In genomic region chr14:55131782-55132181, GRCh38 we compare ENCODE assay signal across 12 cellular contexts. TPM values are rescaled to one million over a fixed set of nuclear protein-coding genes. Genes with fewer than 3 reads are reported as not detected.
DNase-seq lines count a peak whose midpoint lies in the region; ATAC-seq and TF ChIP-seq lines count a peak whose summit lies in the region.
"Had no signal": no experiment of that assay in that cellular context is flagged by ENCODE, and none has a peak within 500 bp of the region (broad histone marks: within the 10 kb centered on the region; RNA-seq: fewer than 3 reads in every experiment).

No MANE protein-coding gene starts in this region.

- H3K4me3 ChIP-seq in CD4-positive, CD25-positive, alpha-beta regulatory T cell (ENCODE audit: low read depth, low read length): peak overlapping the region; percentile 40
- no peak overlapping the region for H3K4me3 ChIP-seq in NB4 (ENCODE audit: low read depth, low read length)

- no peaks in the 10 kb centered on the region for H3K36me3 Mint-ChIP-seq in CD4-positive, CD25-positive, alpha-beta regulatory T cell
- H3K36me3 Mint-ChIP-seq in neural crest cell (ENCODE audit: low read depth): peaks cover 2% of the 10 kb centered on the region
- H3K36me3 Mint-ChIP-seq: WTC11 had no signal

- TF ChIP-seq CTCF in NB4 (IDR thresholded peaks at IDR 0.05; ENCODE audit: low read depth, low read length) (no peak), neural crest cell (conservative IDR thresholded peaks at IDR 0.05) (no peak)

- peak overlapping the region; percentile 20 for H3K27ac ChIP-seq in CD4-positive, CD25-positive, alpha-beta regulatory T cell (ENCODE audit: insufficient read depth, low read length, poor library complexity, severe bottlenecking)
- H3K27ac ChIP-seq: KMS-11 had no signal

- H3K4me3 Mint-ChIP-seq in CD4-positive, CD25-positive, alpha-beta regulatory T cell: peak overlapping the region; percentile 78 to 94 (median 86)
- peak overlapping the region; percentile 14 for H3K4me3 Mint-ChIP-seq in neural crest cell
- H3K4me3 Mint-ChIP-seq: WTC11 had no signal

- ATAC-seq in CD4-positive, CD25-positive, alpha-beta regulatory T cell (ENCODE audit: low read depth in 2 of 2): peak; percentile 35 to 50
- no peak for ATAC-seq in HG02642 (IDR thresholded peaks at IDR 0.05; ENCODE audit: poor library complexity, unreplicated experiment)
- ATAC-seq: WTC11 had no signal

- DNase-seq in CD4-positive, CD25-positive, alpha-beta regulatory T cell: peak in 2 of 3 donors; percentile 21 to 72
- DNase-seq in NB4 (ENCODE audit: low read depth): peak; percentile 64
- DNase-seq in dermis blood vessel endothelial cell: peak; percentile 52
- no peak for DNase-seq in neural crest cell (ENCODE audit: low read depth, low spot score)
- no peak for DNase-seq in stimulated activated naive CD4-positive, alpha-beta T cell (lab: John Stamatoyannopoulos, UW)
- DNase-seq in germinal center (ENCODE audit: low spot score): no peak
- DNase-seq in activated effector memory CD4-positive, alpha-beta T cell treated with Interleukin-2 at 50 U/mL for 16 hours: no peak
- DNase-seq: cortex of kidney, H7 had no signal

- peaks cover 41% of the 10 kb centered on the region for H3K4me1 ChIP-seq in CD4-positive, CD25-positive, alpha-beta regulatory T cell (ENCODE audit: control insufficient read depth, insufficient read depth, low read length, poor library complexity, severe bottlenecking)

- no peaks in the 10 kb centered on the region for H3K27me3 ChIP-seq in CD4-positive, CD25-positive, alpha-beta regulatory T cell (ENCODE audit: control insufficient read depth, insufficient read depth, low read length)

- TF ChIP-seq POLR2A in NB4 (IDR thresholded peaks at IDR 0.05; ENCODE audit: extremely low read depth, insufficient read length): no peak

- peak overlapping the region in 2 of 3 donors; percentile 66 to 70 for H3K27ac Mint-ChIP-seq in CD4-positive, CD25-positive, alpha-beta regulatory T cell
- no peak overlapping the region for H3K27ac Mint-ChIP-seq in neural crest cell (ENCODE audit: unreplicated experiment)
- H3K27ac Mint-ChIP-seq: WTC11 had no signal

- no peaks in the 10 kb centered on the region for H3K9me3 Mint-ChIP-seq in CD4-positive, CD25-positive, alpha-beta regulatory T cell
- H3K9me3 Mint-ChIP-seq in neural crest cell: no peaks in the 10 kb centered on the region
- H3K9me3 Mint-ChIP-seq: WTC11 had no signal

- H3K36me3 ChIP-seq in CD4-positive, CD25-positive, alpha-beta regulatory T cell (ENCODE audit: control insufficient read depth, insufficient read depth, low read length): no peaks in the 10 kb centered on the region

- no peaks in the 10 kb centered on the region for H3K27me3 Mint-ChIP-seq in CD4-positive, CD25-positive, alpha-beta regulatory T cell
- H3K27me3 Mint-ChIP-seq in neural crest cell (ENCODE audit: low read depth): peaks cover 50% of the 10 kb centered on the region

- H3K4me1 Mint-ChIP-seq in CD4-positive, CD25-positive, alpha-beta regulatory T cell: peaks cover 11 to 67% (median 31%) of the 10 kb centered on the region in 4 donors
- peaks cover 22% of the 10 kb centered on the region for H3K4me1 Mint-ChIP-seq in neural crest cell

- H3K9me3 ChIP-seq in CD4-positive, CD25-positive, alpha-beta regulatory T cell (ENCODE audit: control insufficient read depth in 2 of 2, low read length in 2 of 2): no peaks in the 10 kb centered on the region

RNA-seq across cellular contexts. Expression of gene LGALS3, which starts 2.7 kb away (rescaled TPM):
- 58.6 TPM for total RNA-seq in CD4-positive, CD25-positive, alpha-beta regulatory T cell
- 100 to 1,000 TPM; 163 to 313 (median 194) TPM for polyA plus RNA-seq in CD4-positive, CD25-positive, alpha-beta regulatory T cell
- 62.5 and 202 TPM in 2 replicates for total RNA-seq in dermis blood vessel endothelial cell
- total RNA-seq in neural crest cell: 0.57 and 1.2 TPM in 2 replicates

RNA-seq across cellular contexts. Expression of gene DLGAP5, which starts 59.6 kb away (rescaled TPM):
- total RNA-seq in CD4-positive, CD25-positive, alpha-beta regulatory T cell: 0.67 TPM
- polyA plus RNA-seq in CD4-positive, CD25-positive, alpha-beta regulatory T cell: 1 to 10 TPM; 1.2 to 4.1 (median 2.1) TPM
- total RNA-seq in dermis blood vessel endothelial cell: 11.6 and 78.0 TPM in 2 replicates
- 89.6 and 91.9 TPM in 2 replicates for total RNA-seq in neural crest cell

Comparison
In these comparisons a context has a peak if more than half of its experiments do, and no peak if none do; other contexts are left out.
1. DNase-seq: peak in CD4-positive, CD25-positive, alpha-beta regulatory T cell (2 of 3), NB4 (single experiment) and dermis blood vessel endothelial cell (single experiment); none in neural crest cell (single experiment), stimulated activated naive CD4-positive, alpha-beta T cell (0 of 6), germinal center (single experiment) and activated effector memory CD4-positive, alpha-beta T cell treated with Interleukin-2 at 50 U/mL for 16 hours (single experiment).
2. RNA of gene LGALS3, which starts 2.7 kb away (total RNA-seq): 62.5 to 202 TPM in dermis blood vessel endothelial cell and 58.6 TPM in CD4-positive, CD25-positive, alpha-beta regulatory T cell (single experiment); 0.57 to 1.2 TPM in neural crest cell; every median in the first group is over 10 times any median in the second.